In the genomic region with DNA sequence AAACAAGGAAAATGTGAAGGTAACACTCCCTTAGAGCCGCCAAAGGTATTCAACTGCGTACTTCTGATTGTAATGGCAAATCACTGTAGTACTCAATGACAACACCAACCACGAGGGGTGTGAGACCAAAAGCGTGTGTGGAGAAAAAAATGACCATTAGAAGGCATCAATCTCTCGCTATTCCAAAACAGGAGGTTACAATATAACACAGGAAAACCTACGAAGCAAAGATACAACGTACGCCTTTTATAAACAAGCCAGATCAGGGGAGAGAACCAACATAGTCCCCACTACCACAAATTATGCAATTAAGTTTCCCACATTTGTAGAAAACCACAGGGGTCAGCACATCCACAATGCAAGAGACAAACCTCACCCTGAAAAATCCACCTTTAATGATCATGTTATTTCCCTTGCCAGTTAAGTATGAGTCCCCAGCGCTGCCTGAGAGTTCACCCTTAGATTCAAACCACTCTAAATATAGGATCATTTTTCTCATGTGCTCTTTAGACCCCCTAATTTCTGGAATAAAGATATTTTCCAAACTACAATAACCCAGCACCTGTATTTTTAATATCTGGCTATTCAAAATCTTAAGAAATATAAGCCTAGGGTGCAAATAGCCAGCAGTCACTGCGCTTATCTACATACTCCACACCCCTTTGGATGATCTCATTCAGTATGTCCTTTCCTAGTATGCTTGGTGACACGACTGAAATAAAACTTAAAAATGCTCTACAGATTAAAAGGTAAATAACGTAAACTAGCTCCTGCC, we compare ENCODE assay signal across 10 cellular contexts. TPM values are rescaled to one million over a fixed set of nuclear protein-coding genes. Genes with fewer than 3 reads are reported as not detected.
A peak's percentile ranks its signal among the peaks of the same experiment; 100 is the strongest.
DNase-seq lines count a peak whose midpoint lies in the region; ATAC-seq and TF ChIP-seq lines count a peak whose summit lies in the region.
"Had no signal": no experiment of that assay in that cellular context is flagged by ENCODE, and none has a peak within 500 bp of the region (broad histone marks: within the 10 kb centered on the region; RNA-seq: fewer than 3 reads in every experiment).

No MANE protein-coding gene starts in this region.

- no peak overlapping the region for H3K27ac Mint-ChIP-seq in activated T-cell treated with anti-CD3 and anti-CD28 coated beads, Interleukin-2, amount 50 U/mL, for 24 hours
- H3K27ac Mint-ChIP-seq: naive thymus-derived CD8-positive, alpha-beta T cell had no signal

- no peaks in the 10 kb centered on the region for H3K4me1 Mint-ChIP-seq in activated T-cell treated with anti-CD3 and anti-CD28 coated beads, Interleukin-2, amount 50 U/mL, for 24 hours (ENCODE audit: low read depth)
- H3K4me1 Mint-ChIP-seq: naive thymus-derived CD8-positive, alpha-beta T cell had no signal

- peak overlapping the region; percentile 61; the same call in 1 of the 2 replicates for H3K9ac ChIP-seq in HUES64 (ENCODE audit: low read depth, low read length)

- H3K36me3 ChIP-seq in HUES64 (ENCODE audit: insufficient read depth, low read length), result no peaks in the 10 kb centered on the region

- no peaks in the 10 kb centered on the region for H3K27me3 ChIP-seq in HUES64 (ENCODE audit: insufficient read depth, low read length)

- no peaks in the 10 kb centered on the region for H3K9me3 ChIP-seq in HUES64 (ENCODE audit: insufficient read depth, low read depth, low read length)

- H3K27ac ChIP-seq in HUES64 (ENCODE audit: low read depth, low read length), result peak overlapping the region; percentile 54
- H3K27ac ChIP-seq: coronary artery had no signal

- ATAC-seq in SK-N-SH treated with all-trans-retinoic acid at 6 μM for 48 hours (peak; percentile 74), GM21529 (IDR thresholded peaks at IDR 0.05; ENCODE audit: unreplicated experiment) (no peak), HG02970 (IDR thresholded peaks at IDR 0.05; ENCODE audit: low FRiP score, unreplicated experiment) (no peak)
- ATAC-seq: naive thymus-derived CD8-positive, alpha-beta T cell had no signal

- no peaks in the 10 kb centered on the region for H3K9me3 Mint-ChIP-seq in activated T-cell treated with anti-CD3 and anti-CD28 coated beads, Interleukin-2, amount 50 U/mL, for 24 hours
- H3K9me3 Mint-ChIP-seq: naive thymus-derived CD8-positive, alpha-beta T cell had no signal

- H3K36me3 Mint-ChIP-seq in activated T-cell treated with anti-CD3 and anti-CD28 coated beads, Interleukin-2, amount 50 U/mL, for 24 hours (ENCODE audit: low read depth), result no peaks in the 10 kb centered on the region
- H3K36me3 Mint-ChIP-seq: naive thymus-derived CD8-positive, alpha-beta T cell had no signal

- no peak overlapping the region for H3K4me3 ChIP-seq in HUES64 (ENCODE audit: low read length)
- H3K4me3 ChIP-seq: coronary artery had no signal

- H3K27me3 Mint-ChIP-seq in activated T-cell treated with anti-CD3 and anti-CD28 coated beads, Interleukin-2, amount 50 U/mL, for 24 hours, result peaks cover 6% of the 10 kb centered on the region

- no peak overlapping the region for H3K4me3 Mint-ChIP-seq in activated T-cell treated with anti-CD3 and anti-CD28 coated beads, Interleukin-2, amount 50 U/mL, for 24 hours
- H3K4me3 Mint-ChIP-seq: naive thymus-derived CD8-positive, alpha-beta T cell had no signal

- H3K4me1 ChIP-seq in HUES64 (ENCODE audit: insufficient read depth, low read length), result no peaks in the 10 kb centered on the region

- peak; percentile 67 for DNase-seq in ELF-1 (ENCODE audit: low read depth, low spot score)
- DNase-seq in iris pigment epithelial cell (ENCODE audit: low read depth), result peak; percentile 50
- DNase-seq in COR-L47 (lab: John Stamatoyannopoulos, UW), result no peak
- no peak for DNase-seq in activated T-cell treated with anti-CD3 and anti-CD28 coated beads, Interleukin-2, amount 50 U/mL, for 24 hours
- DNase-seq: naive thymus-derived CD8-positive, alpha-beta T cell had no signal

- WGBS in HUES64, result 82% methylated on average over 12 of the region's 12 CpGs

TF ChIP-seq in SK-N-SH treated with all-trans-retinoic acid at 6 μM for 48 hours, 23 proteins besides CTCF, POLR2A, EP300 and RAD21 (continues in another document):
- TF ChIP-seq PPARA (CRISPR knock-in tag; IDR thresholded peaks at IDR 0.05; ENCODE audit: borderline replicate concordance) (no peak), CSDC2 (CRISPR knock-in tag; IDR thresholded peaks at IDR 0.05) (no peak), ZNF565 (CRISPR knock-in tag; conservative IDR thresholded peaks at IDR 0.05; ENCODE audit: low read depth) (peak; percentile 81), ISL1 (CRISPR knock-in tag; IDR thresholded peaks at IDR 0.05) (no peak), ZNF8 (CRISPR knock-in tag; IDR thresholded peaks at IDR 0.05) (peak; percentile 74; the same call in 1 of the 2 replicates), ESRRG (CRISPR knock-in tag; IDR thresholded peaks at IDR 0.05) (peak; percentile 99), BACH2 (CRISPR knock-in tag; IDR thresholded peaks at IDR 0.05; ENCODE audit: borderline replicate concordance) (no peak), TCF4 (CRISPR knock-in tag; IDR thresholded peaks at IDR 0.05; ENCODE audit: borderline replicate concordance) (peak; percentile 54), ZNF70 (CRISPR knock-in tag; IDR thresholded peaks at IDR 0.05) (peak; percentile 54; the same call in 1 of the 2 replicates), ZFP30 (CRISPR knock-in tag; IDR thresholded peaks at IDR 0.05) (peak; percentile 54; the same call in 1 of the 2 replicates), ZFP3 (CRISPR knock-in tag; IDR thresholded peaks at IDR 0.05) (0 out of 2 replicates have a peak, but pooled peaks have one; percentile 19), ZC3H10 (CRISPR knock-in tag; IDR thresholded peaks at IDR 0.05) (peak; percentile 89), SNAI2 (CRISPR knock-in tag; IDR thresholded peaks at IDR 0.05) (no peak), GLIS3 (CRISPR knock-in tag; IDR thresholded peaks at IDR 0.05) (peak; percentile 99), RARB (CRISPR knock-in tag; IDR thresholded peaks at IDR 0.05) (peak; percentile 96)
- TF ChIP-seq, protein P1, sequence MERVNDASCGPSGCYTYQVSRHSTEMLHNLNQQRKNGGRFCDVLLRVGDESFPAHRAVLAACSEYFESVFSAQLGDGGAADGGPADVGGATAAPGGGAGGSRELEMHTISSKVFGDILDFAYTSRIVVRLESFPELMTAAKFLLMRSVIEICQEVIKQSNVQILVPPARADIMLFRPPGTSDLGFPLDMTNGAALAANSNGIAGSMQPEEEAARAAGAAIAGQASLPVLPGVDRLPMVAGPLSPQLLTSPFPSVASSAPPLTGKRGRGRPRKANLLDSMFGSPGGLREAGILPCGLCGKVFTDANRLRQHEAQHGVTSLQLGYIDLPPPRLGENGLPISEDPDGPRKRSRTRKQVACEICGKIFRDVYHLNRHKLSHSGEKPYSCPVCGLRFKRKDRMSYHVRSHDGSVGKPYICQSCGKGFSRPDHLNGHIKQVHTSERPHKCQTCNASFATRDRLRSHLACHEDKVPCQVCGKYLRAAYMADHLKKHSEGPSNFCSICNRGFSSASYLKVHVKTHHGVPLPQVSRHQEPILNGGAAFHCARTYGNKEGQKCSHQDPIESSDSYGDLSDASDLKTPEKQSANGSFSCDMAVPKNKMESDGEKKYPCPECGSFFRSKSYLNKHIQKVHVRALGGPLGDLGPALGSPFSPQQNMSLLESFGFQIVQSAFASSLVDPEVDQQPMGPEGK (CRISPR knock-in tag; IDR thresholded peaks at IDR 0.05; ENCODE audit: borderline replicate concordance), result peak; percentile 99
- TF ChIP-seq, protein P2, sequence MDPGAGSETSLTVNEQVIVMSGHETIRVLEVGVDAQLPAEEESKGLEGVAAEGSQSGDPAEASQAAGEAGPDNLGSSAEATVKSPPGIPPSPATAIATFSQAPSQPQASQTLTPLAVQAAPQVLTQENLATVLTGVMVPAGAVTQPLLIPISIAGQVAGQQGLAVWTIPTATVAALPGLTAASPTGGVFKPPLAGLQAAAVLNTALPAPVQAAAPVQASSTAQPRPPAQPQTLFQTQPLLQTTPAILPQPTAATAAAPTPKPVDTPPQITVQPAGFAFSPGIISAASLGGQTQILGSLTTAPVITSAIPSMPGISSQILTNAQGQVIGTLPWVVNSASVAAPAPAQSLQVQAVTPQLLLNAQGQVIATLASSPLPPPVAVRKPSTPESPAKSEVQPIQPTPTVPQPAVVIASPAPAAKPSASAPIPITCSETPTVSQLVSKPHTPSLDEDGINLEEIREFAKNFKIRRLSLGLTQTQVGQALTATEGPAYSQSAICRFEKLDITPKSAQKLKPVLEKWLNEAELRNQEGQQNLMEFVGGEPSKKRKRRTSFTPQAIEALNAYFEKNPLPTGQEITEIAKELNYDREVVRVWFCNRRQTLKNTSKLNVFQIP (CRISPR knock-in tag; IDR thresholded peaks at IDR 0.05; ENCODE audit: borderline replicate concordance, low read depth), result 0 out of 2 replicates have a peak, but pooled peaks have one; percentile 30
- TF ChIP-seq, protein P3, sequence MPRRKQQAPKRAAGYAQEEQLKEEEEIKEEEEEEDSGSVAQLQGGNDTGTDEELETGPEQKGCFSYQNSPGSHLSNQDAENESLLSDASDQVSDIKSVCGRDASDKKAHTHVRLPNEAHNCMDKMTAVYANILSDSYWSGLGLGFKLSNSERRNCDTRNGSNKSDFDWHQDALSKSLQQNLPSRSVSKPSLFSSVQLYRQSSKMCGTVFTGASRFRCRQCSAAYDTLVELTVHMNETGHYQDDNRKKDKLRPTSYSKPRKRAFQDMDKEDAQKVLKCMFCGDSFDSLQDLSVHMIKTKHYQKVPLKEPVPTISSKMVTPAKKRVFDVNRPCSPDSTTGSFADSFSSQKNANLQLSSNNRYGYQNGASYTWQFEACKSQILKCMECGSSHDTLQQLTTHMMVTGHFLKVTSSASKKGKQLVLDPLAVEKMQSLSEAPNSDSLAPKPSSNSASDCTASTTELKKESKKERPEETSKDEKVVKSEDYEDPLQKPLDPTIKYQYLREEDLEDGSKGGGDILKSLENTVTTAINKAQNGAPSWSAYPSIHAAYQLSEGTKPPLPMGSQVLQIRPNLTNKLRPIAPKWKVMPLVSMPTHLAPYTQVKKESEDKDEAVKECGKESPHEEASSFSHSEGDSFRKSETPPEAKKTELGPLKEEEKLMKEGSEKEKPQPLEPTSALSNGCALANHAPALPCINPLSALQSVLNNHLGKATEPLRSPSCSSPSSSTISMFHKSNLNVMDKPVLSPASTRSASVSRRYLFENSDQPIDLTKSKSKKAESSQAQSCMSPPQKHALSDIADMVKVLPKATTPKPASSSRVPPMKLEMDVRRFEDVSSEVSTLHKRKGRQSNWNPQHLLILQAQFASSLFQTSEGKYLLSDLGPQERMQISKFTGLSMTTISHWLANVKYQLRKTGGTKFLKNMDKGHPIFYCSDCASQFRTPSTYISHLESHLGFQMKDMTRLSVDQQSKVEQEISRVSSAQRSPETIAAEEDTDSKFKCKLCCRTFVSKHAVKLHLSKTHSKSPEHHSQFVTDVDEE (CRISPR knock-in tag; IDR thresholded peaks at IDR 0.05), result no peak

RNA-seq across cellular contexts. Expression of a gene that starts 12.4 kb away (rescaled TPM):
- polyA plus RNA-seq in HUES64 (2013, experiment 1 of 2), result 0.45 TPM
- polyA plus RNA-seq in HUES64 (2013, experiment 2 of 2), result 0.95 TPM

RNA-seq across cellular contexts. Expression of a gene that starts 13.0 kb away (rescaled TPM):
- 32.4 TPM for polyA plus RNA-seq in HUES64 (2013, experiment 1 of 2)
- 33.2 TPM for polyA plus RNA-seq in HUES64 (2013, experiment 2 of 2)

Comparison
In these comparisons a context has a peak if more than half of its experiments do, and no peak if none do; other contexts are left out.
1. DNase-seq: peak in ELF-1 (single experiment) and iris pigment epithelial cell (single experiment); none in COR-L47 (single experiment) and activated T-cell treated with anti-CD3 and anti-CD28 coated beads, Interleukin-2, amount 50 U/mL, for 24 hours (single experiment).